ENCODE assay signal across 9 cellular contexts in genomic region chr2:96117701-96118588, GRCh38. TPM values are rescaled to one million over a fixed set of nuclear protein-coding genes. Genes with fewer than 3 reads are reported as not detected.
DNase-seq lines count a peak whose midpoint lies in the region; ATAC-seq and TF ChIP-seq lines count a peak whose summit lies in the region.
"Had no signal": no experiment of that assay in that cellular context is flagged by ENCODE, and none has a peak within 500 bp of the region (broad histone marks: within the 10 kb centered on the region; RNA-seq: fewer than 3 reads in every experiment).

No MANE protein-coding gene starts in this region.

- ATAC-seq in central memory CD8-positive, alpha-beta T cell (replicated peaks; ENCODE audit: extremely low read depth, poor library complexity, severe bottlenecking): no peak
- ATAC-seq in HG02678 (IDR thresholded peaks at IDR 0.05; ENCODE audit: unreplicated experiment) (no peak), GM19395 (IDR thresholded peaks at IDR 0.05; ENCODE audit: unreplicated experiment) (no peak)

- no peak for TF ChIP-seq CTCF in osteocyte (IDR thresholded peaks at IDR 0.05)

- no peak overlapping the region for H3K27ac Mint-ChIP-seq in activated CD4-positive, alpha-beta T cell treated with anti-CD3 and anti-CD28 coated beads, Interleukin-2, amount 10 ng/mL, durations not matched to agents 24 days and 14 days
- H3K27ac Mint-ChIP-seq in IgD-negative memory B cell: peak overlapping the region in 1 of 3 donors; percentile 87
- peak overlapping the region; percentile 35 for H3K27ac Mint-ChIP-seq in central memory CD8-positive, alpha-beta T cell (ENCODE audit: low read depth)
- no peak overlapping the region for H3K27ac Mint-ChIP-seq in osteocyte (ENCODE audit: unreplicated experiment)

- H3K36me3 Mint-ChIP-seq in activated CD4-positive, alpha-beta T cell treated with anti-CD3 and anti-CD28 coated beads, Interleukin-2, amount 10 ng/mL, durations not matched to agents 24 days and 14 days (ENCODE audit: low read depth): no peaks in the 10 kb centered on the region
- H3K36me3 Mint-ChIP-seq in IgD-negative memory B cell (peaks cover 2% of the 10 kb centered on the region), osteocyte (ENCODE audit: unreplicated experiment) (no peaks in the 10 kb centered on the region)
- H3K36me3 Mint-ChIP-seq in central memory CD8-positive, alpha-beta T cell (ENCODE audit: insufficient read depth): peaks cover 31% of the 10 kb centered on the region

- H3K4me3 Mint-ChIP-seq in activated CD4-positive, alpha-beta T cell treated with anti-CD3 and anti-CD28 coated beads, Interleukin-2, amount 10 ng/mL, durations not matched to agents 24 days and 14 days: peak overlapping the region; percentile 77
- H3K4me3 Mint-ChIP-seq in IgD-negative memory B cell (peak overlapping the region; percentile 67 to 87 (median 80)), osteocyte (ENCODE audit: unreplicated experiment) (peak overlapping the region; percentile 22)
- H3K4me3 Mint-ChIP-seq in central memory CD8-positive, alpha-beta T cell: peak overlapping the region; percentile 75

- H3K27me3 Mint-ChIP-seq in activated CD4-positive, alpha-beta T cell treated with anti-CD3 and anti-CD28 coated beads, Interleukin-2, amount 10 ng/mL, durations not matched to agents 24 days and 14 days: peaks cover 42% of the 10 kb centered on the region
- H3K27me3 Mint-ChIP-seq in IgD-negative memory B cell (peaks cover 27% of the 10 kb centered on the region), osteocyte (ENCODE audit: unreplicated experiment) (peaks cover 42% of the 10 kb centered on the region)
- peaks cover 45% of the 10 kb centered on the region for H3K27me3 Mint-ChIP-seq in central memory CD8-positive, alpha-beta T cell

- H3K9me3 Mint-ChIP-seq in activated CD4-positive, alpha-beta T cell treated with anti-CD3 and anti-CD28 coated beads, Interleukin-2, amount 10 ng/mL, durations not matched to agents 24 days and 14 days: no peaks in the 10 kb centered on the region
- H3K9me3 Mint-ChIP-seq in IgD-negative memory B cell (no peaks in the 10 kb centered on the region), osteocyte (ENCODE audit: unreplicated experiment) (no peaks in the 10 kb centered on the region)
- no peaks in the 10 kb centered on the region for H3K9me3 Mint-ChIP-seq in central memory CD8-positive, alpha-beta T cell

- no peak for DNase-seq in activated CD4-positive, alpha-beta T cell treated with anti-CD3 and anti-CD28 coated beads, Interleukin-2, amount 10 ng/mL, durations not matched to agents 24 days and 14 days
- DNase-seq in activated CD4-positive, alpha-beta T cell treated with anti-CD3 and anti-CD28 coated beads, Interleukin-2, amount 50 U/mL, for 48 hours: no peak
- DNase-seq in central memory CD8-positive, alpha-beta T cell (ENCODE audit: low spot score in 2 of 2): no peak
- DNase-seq in osteocyte (ENCODE audit: extremely low spot score, unreplicated experiment): no peak
- no peak for DNase-seq in NCI-H2227 treated with DMSO at 0.1 percent for 48 hours (lab: John Stamatoyannopoulos, UW)

- peaks cover 22% of the 10 kb centered on the region for H3K4me1 Mint-ChIP-seq in activated CD4-positive, alpha-beta T cell treated with anti-CD3 and anti-CD28 coated beads, Interleukin-2, amount 10 ng/mL, durations not matched to agents 24 days and 14 days
- H3K4me1 Mint-ChIP-seq in IgD-negative memory B cell: peaks cover 4 to 14% (median 9%) of the 10 kb centered on the region in 3 donors
- H3K4me1 Mint-ChIP-seq in central memory CD8-positive, alpha-beta T cell: peaks cover 28% of the 10 kb centered on the region
- H3K4me1 Mint-ChIP-seq in osteocyte (ENCODE audit: unreplicated experiment): peaks cover 6% of the 10 kb centered on the region

- intact Hi-C loops in activated CD4-positive, alpha-beta T cell treated with anti-CD3 and anti-CD28 coated beads, Interleukin-2, amount 10 ng/mL, durations not matched to agents 24 days and 14 days (cut with micrococcal nuclease): loop anchor here (5.0 to 10.0 kb wide), 2 partner anchors 93 to 116 kb away; no protein-coding TSS in a partner anchor

RNA-seq across cellular contexts. Expression of gene ADRA2B, which starts 1.6 kb away (rescaled TPM):
- 0.21 TPM in 2 replicates for total RNA-seq in activated CD4-positive, alpha-beta T cell treated with anti-CD3 and anti-CD28 coated beads, Interleukin-2, amount 10 ng/mL, durations not matched to agents 24 days and 14 days
- polyA plus RNA-seq in IgD-negative memory B cell: not detected
- total RNA-seq in osteocyte: not detected in 2 replicates

RNA-seq across cellular contexts. Expression of gene ASTL, which starts 20.4 kb away (rescaled TPM):
- total RNA-seq in activated CD4-positive, alpha-beta T cell treated with anti-CD3 and anti-CD28 coated beads, Interleukin-2, amount 10 ng/mL, durations not matched to agents 24 days and 14 days: 2.4 and 3.4 TPM in 2 replicates
- polyA plus RNA-seq in IgD-negative memory B cell: not detected
- not detected in 2 replicates for total RNA-seq in osteocyte
- total RNA-seq: lung had no signal

RNA-seq across cellular contexts. Expression of gene DUSP2, which starts 27.3 kb away (rescaled TPM):
- total RNA-seq in activated CD4-positive, alpha-beta T cell treated with anti-CD3 and anti-CD28 coated beads, Interleukin-2, amount 10 ng/mL, durations not matched to agents 24 days and 14 days: 436 and 445 TPM in 2 replicates
- 55.6 TPM for polyA plus RNA-seq in IgD-negative memory B cell
- 0.68 and 0.78 TPM in 2 replicates for total RNA-seq in osteocyte

Comparison
In these comparisons a context has a peak if more than half of its experiments do, and no peak if none do; other contexts are left out.
1. H3K4me3 Mint-ChIP-seq: peak in every context shown above with its lines; median percentile 80 in IgD-negative memory B cell; 77 in activated CD4-positive, alpha-beta T cell treated with anti-CD3 and anti-CD28 coated beads, Interleukin-2, amount 10 ng/mL, durations not matched to agents 24 days and 14 days; 75 in central memory CD8-positive, alpha-beta T cell; 22 in osteocyte.
2. RNA of gene DUSP2, which starts 27.3 kb away (total RNA-seq): 436 to 445 TPM in activated CD4-positive, alpha-beta T cell treated with anti-CD3 and anti-CD28 coated beads, Interleukin-2, amount 10 ng/mL, durations not matched to agents 24 days and 14 days; 0.68 to 0.78 TPM in osteocyte; every median in the first group is over 100 times any median in the second.